In the genomic region with DNA sequence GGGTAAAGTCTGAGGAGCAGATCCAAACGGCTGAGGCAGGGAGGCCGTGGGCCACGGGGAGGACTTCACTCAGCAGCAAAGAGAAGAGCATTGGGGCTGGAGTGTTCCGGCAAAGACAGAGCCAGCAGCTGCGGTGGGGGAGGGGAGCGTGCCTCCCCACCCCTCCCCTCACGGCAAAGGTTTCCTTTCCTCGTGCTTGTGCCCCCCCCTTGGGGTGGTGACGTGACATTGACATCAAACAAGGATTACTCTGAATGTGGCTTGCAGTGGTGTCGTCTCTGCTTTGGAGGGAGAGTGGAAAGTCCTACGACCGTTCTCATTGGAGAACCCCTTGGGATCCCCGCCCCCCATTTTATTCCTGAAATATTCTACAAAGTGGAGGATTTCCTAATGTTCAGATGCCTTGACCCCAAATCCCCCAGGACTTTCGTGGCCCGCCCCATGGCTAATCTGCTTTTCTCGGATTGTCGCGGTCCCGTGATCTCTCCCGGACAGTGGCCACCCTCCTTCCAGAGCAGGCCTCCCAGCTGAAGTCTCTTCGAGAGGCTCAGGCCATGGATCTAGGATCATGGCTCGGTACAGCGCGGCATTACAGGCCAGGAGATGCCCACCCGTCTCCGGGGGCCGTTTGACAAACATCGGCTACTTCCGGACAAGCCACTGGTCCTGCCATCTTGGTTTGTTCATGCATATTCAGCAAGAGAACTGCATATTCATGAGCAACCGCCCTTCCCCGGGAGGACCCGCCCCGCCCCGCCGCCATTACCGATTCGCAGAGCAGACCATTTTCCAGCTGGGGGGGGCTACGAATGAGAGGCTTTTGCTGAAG, we compare ENCODE assay signal across 1 cellular context.
TF ChIP-seq lines count a peak whose summit lies in the region.

No MANE protein-coding gene starts in this region.

TF ChIP-seq in K562, 482 proteins besides CTCF, POLR2A, EP300 and RAD21 (continues in another document):
- no peak for TF ChIP-seq ZNF785 (CRISPR knock-in tag; IDR thresholded peaks at IDR 0.05)
- no peak for TF ChIP-seq MAFG (tag; conservative IDR thresholded peaks at IDR 0.05)
- TF ChIP-seq GATA2 (CRISPR knock-in tag; IDR thresholded peaks at IDR 0.05): no peak
- TF ChIP-seq MXI1 (IDR thresholded peaks at IDR 0.05; ENCODE audit: low read depth, low read length): no peak
- peak in 1 of 2 experiments; percentile 43; a peak in 1 of 4 replicates for TF ChIP-seq HDAC1 (IDR thresholded peaks at IDR 0.05)
- TF ChIP-seq ZNF217 (CRISPR knock-in tag; IDR thresholded peaks at IDR 0.05): no peak
- TF ChIP-seq ZNF707 (CRISPR knock-in tag; conservative IDR thresholded peaks at IDR 0.05): no peak
- TF ChIP-seq CTBP1 (IDR thresholded peaks at IDR 0.05; ENCODE audit: borderline replicate concordance): peak; percentile 62; the same call in 1 of the 2 replicates
- no peak for TF ChIP-seq HNRNPLL (IDR thresholded peaks at IDR 0.05; ENCODE audit: low read depth, low read length, poor library complexity, severe bottlenecking)
- TF ChIP-seq, protein P1, sequence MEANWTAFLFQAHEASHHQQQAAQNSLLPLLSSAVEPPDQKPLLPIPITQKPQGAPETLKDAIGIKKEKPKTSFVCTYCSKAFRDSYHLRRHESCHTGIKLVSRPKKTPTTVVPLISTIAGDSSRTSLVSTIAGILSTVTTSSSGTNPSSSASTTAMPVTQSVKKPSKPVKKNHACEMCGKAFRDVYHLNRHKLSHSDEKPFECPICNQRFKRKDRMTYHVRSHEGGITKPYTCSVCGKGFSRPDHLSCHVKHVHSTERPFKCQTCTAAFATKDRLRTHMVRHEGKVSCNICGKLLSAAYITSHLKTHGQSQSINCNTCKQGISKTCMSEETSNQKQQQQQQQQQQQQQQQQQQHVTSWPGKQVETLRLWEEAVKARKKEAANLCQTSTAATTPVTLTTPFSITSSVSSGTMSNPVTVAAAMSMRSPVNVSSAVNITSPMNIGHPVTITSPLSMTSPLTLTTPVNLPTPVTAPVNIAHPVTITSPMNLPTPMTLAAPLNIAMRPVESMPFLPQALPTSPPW (CRISPR knock-in tag; IDR thresholded peaks at IDR 0.05): peak; percentile 90
- peak; percentile 32 for TF ChIP-seq CBFA2T3 (IDR thresholded peaks at IDR 0.05)
- TF ChIP-seq, protein P2, sequence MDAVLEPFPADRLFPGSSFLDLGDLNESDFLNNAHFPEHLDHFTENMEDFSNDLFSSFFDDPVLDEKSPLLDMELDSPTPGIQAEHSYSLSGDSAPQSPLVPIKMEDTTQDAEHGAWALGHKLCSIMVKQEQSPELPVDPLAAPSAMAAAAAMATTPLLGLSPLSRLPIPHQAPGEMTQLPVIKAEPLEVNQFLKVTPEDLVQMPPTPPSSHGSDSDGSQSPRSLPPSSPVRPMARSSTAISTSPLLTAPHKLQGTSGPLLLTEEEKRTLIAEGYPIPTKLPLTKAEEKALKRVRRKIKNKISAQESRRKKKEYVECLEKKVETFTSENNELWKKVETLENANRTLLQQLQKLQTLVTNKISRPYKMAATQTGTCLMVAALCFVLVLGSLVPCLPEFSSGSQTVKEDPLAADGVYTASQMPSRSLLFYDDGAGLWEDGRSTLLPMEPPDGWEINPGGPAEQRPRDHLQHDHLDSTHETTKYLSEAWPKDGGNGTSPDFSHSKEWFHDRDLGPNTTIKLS (IDR thresholded peaks at IDR 0.05; ENCODE audit: borderline replicate concordance, low read depth): peak; percentile 72
- TF ChIP-seq ZNF165 (CRISPR knock-in tag; IDR thresholded peaks at IDR 0.05; ENCODE audit: borderline replicate concordance): no peak
- TF ChIP-seq ELF1 (tag; IDR thresholded peaks at IDR 0.05): peak; percentile 79
- no peak for TF ChIP-seq ZNF174 (CRISPR knock-in tag; IDR thresholded peaks at IDR 0.05)
- no peak for TF ChIP-seq KLF16 (IDR thresholded peaks at IDR 0.05)
- TF ChIP-seq LARP7 (IDR thresholded peaks at IDR 0.05): no peak
- TF ChIP-seq ARNT (IDR thresholded peaks at IDR 0.05): peak in 1 of 2 experiments; percentile 45; a peak in 1 of 4 replicates
- TF ChIP-seq ZNF124 (CRISPR knock-in tag; IDR thresholded peaks at IDR 0.05): no peak
- peak; percentile 56; the same call in 1 of the 2 replicates for TF ChIP-seq ETV5 (CRISPR knock-in tag; IDR thresholded peaks at IDR 0.05; ENCODE audit: low read depth)
- TF ChIP-seq, protein P3, sequence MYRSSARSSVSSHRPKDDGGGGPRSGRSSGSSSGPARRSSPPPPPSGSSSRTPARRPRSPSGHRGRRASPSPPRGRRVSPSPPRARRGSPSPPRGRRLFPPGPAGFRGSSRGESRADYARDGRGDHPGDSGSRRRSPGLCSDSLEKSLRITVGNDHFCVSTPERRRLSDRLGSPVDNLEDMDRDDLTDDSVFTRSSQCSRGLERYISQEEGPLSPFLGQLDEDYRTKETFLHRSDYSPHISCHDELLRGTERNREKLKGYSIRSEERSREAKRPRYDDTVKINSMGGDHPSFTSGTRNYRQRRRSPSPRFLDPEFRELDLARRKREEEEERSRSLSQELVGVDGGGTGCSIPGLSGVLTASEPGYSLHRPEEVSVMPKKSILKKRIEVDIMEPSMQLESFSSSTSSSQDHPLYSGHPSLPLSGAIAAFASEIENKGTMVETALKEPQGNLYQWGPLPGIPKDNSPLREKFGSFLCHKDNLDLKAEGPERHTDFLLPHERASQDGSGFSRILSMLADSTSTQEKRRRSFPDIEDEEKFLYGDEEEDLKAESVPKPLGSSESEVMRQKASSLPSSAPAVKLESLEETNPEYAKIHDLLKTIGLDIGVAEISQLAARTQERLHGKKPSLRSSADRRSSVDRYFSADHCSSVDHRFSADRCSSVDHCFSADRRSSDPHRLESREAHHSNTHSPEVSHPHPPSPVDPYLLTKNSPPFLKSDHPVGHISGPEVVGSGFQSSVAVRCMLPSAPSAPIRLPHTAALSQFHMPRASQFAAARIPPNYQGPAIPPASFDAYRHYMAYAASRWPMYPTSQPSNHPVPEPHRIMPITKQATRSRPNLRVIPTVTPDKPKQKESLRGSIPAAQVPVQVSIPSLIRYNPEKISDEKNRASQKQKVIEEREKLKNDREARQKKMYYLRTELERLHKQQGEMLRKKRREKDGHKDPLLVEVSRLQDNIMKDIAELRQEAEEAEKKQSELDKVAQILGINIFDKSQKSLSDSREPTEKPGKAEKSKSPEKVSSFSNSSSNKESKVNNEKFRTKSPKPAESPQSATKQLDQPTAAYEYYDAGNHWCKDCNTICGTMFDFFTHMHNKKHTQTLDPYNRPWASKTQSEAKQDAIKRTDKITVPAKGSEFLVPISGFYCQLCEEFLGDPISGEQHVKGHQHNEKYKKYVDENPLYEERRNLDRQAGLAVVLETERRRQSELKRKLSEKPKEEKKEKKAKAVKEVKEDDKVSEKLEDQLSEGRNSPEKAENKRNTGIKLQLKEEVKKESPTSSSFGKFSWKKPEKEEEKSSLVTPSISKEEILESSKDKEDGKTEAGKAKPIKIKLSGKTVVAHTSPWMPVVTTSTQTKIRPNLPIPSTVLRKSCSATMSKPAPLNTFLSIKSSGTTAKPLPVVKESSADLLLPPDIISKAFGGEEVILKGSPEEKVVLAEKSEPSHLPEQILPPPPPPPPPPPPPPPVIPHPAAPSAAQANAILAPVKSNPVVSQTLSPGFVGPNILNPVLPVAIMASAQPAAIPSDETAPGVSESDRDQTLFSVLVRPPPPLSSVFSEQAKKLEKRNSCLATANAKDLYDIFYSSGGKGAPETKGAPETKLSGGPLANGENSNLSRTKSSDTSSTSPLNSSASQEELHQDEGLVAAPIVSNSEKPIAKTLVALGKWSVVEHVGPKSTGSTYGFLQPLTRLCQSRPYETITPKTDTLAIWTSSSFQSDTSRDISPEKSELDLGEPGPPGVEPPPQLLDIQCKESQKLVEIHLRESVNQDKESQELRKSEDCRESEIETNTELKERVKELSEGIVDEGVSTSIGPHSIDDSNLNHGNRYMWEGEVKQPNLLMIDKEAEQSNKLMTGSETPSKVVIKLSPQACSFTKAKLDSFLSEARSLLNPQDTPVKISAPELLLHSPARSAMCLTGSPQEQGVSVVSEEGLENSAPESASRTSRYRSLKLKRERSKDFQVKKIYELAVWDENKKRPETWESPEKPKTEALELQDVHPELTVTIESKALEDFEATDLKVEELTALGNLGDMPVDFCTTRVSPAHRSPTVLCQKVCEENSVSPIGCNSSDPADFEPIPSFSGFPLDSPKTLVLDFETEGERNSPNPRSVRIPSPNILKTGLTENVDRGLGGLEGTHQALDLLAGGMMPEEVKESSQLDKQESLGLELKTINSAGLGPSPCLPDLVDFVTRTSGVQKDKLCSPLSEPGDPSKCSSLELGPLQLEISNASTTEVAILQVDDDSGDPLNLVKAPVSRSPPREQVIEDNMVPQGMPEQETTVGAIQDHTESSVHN (IDR thresholded peaks at IDR 0.05; ENCODE audit: borderline replicate concordance in 1 of 2, low read depth in 1 of 2): no peak
- peak; percentile 33 for TF ChIP-seq TAF1 (IDR thresholded peaks at IDR 0.05; ENCODE audit: control insufficient read depth, extremely low read depth, insufficient read depth, low read length, severe bottlenecking)
- TF ChIP-seq ZNF696 (CRISPR knock-in tag; conservative IDR thresholded peaks at IDR 0.05): no peak
- TF ChIP-seq, protein P4, sequence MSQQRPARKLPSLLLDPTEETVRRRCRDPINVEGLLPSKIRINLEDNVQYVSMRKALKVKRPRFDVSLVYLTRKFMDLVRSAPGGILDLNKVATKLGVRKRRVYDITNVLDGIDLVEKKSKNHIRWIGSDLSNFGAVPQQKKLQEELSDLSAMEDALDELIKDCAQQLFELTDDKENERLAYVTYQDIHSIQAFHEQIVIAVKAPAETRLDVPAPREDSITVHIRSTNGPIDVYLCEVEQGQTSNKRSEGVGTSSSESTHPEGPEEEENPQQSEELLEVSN (IDR thresholded peaks at IDR 0.05; ENCODE audit: borderline replicate concordance in 1 of 2, extremely low read depth in 1 of 2, insufficient read depth in 1 of 2, insufficient read length in 1 of 2, low read depth in 1 of 2, low read length in 1 of 2, poor library complexity in 1 of 2, severe bottlenecking in 1 of 2): peak; percentile 56 to 79
- no peak for TF ChIP-seq HDGF (IDR thresholded peaks at IDR 0.05)
- no peak for TF ChIP-seq ZNF79 (CRISPR knock-in tag; IDR thresholded peaks at IDR 0.05; ENCODE audit: low read depth)
- no peak for TF ChIP-seq ZNF445 (CRISPR knock-in tag; IDR thresholded peaks at IDR 0.05; ENCODE audit: low read depth)
- TF ChIP-seq, protein P5, sequence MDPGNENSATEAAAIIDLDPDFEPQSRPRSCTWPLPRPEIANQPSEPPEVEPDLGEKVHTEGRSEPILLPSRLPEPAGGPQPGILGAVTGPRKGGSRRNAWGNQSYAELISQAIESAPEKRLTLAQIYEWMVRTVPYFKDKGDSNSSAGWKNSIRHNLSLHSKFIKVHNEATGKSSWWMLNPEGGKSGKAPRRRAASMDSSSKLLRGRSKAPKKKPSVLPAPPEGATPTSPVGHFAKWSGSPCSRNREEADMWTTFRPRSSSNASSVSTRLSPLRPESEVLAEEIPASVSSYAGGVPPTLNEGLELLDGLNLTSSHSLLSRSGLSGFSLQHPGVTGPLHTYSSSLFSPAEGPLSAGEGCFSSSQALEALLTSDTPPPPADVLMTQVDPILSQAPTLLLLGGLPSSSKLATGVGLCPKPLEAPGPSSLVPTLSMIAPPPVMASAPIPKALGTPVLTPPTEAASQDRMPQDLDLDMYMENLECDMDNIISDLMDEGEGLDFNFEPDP (CRISPR knock-in tag; IDR thresholded peaks at IDR 0.05): no peak
- TF ChIP-seq SUPT5H (IDR thresholded peaks at IDR 0.05): peak; percentile 35; the same call in 1 of the 2 replicates
- TF ChIP-seq, protein P6, sequence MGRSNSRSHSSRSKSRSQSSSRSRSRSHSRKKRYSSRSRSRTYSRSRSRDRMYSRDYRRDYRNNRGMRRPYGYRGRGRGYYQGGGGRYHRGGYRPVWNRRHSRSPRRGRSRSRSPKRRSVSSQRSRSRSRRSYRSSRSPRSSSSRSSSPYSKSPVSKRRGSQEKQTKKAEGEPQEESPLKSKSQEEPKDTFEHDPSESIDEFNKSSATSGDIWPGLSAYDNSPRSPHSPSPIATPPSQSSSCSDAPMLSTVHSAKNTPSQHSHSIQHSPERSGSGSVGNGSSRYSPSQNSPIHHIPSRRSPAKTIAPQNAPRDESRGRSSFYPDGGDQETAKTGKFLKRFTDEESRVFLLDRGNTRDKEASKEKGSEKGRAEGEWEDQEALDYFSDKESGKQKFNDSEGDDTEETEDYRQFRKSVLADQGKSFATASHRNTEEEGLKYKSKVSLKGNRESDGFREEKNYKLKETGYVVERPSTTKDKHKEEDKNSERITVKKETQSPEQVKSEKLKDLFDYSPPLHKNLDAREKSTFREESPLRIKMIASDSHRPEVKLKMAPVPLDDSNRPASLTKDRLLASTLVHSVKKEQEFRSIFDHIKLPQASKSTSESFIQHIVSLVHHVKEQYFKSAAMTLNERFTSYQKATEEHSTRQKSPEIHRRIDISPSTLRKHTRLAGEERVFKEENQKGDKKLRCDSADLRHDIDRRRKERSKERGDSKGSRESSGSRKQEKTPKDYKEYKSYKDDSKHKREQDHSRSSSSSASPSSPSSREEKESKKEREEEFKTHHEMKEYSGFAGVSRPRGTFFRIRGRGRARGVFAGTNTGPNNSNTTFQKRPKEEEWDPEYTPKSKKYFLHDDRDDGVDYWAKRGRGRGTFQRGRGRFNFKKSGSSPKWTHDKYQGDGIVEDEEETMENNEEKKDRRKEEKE (IDR thresholded peaks at IDR 0.05; ENCODE audit: borderline replicate concordance in 1 of 2, control insufficient read depth in 1 of 2, low read depth in 2 of 2, low read length in 1 of 2): no peak
- TF ChIP-seq ERF (CRISPR knock-in tag; IDR thresholded peaks at IDR 0.05): 0 out of 2 replicates have a peak, but pooled peaks have one; percentile 30
- peak; percentile 96 for TF ChIP-seq CREM (IDR thresholded peaks at IDR 0.05; ENCODE audit: low read depth)
- TF ChIP-seq POLR2B (IDR thresholded peaks at IDR 0.05; ENCODE audit: low read depth, partially characterized antibody): no peak
- TF ChIP-seq, protein P7, sequence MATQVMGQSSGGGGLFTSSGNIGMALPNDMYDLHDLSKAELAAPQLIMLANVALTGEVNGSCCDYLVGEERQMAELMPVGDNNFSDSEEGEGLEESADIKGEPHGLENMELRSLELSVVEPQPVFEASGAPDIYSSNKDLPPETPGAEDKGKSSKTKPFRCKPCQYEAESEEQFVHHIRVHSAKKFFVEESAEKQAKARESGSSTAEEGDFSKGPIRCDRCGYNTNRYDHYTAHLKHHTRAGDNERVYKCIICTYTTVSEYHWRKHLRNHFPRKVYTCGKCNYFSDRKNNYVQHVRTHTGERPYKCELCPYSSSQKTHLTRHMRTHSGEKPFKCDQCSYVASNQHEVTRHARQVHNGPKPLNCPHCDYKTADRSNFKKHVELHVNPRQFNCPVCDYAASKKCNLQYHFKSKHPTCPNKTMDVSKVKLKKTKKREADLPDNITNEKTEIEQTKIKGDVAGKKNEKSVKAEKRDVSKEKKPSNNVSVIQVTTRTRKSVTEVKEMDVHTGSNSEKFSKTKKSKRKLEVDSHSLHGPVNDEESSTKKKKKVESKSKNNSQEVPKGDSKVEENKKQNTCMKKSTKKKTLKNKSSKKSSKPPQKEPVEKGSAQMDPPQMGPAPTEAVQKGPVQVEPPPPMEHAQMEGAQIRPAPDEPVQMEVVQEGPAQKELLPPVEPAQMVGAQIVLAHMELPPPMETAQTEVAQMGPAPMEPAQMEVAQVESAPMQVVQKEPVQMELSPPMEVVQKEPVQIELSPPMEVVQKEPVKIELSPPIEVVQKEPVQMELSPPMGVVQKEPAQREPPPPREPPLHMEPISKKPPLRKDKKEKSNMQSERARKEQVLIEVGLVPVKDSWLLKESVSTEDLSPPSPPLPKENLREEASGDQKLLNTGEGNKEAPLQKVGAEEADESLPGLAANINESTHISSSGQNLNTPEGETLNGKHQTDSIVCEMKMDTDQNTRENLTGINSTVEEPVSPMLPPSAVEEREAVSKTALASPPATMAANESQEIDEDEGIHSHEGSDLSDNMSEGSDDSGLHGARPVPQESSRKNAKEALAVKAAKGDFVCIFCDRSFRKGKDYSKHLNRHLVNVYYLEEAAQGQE (CRISPR knock-in tag; IDR thresholded peaks at IDR 0.05; ENCODE audit: low read depth): 0 out of 2 replicates have a peak, but pooled peaks have one; percentile 15
- TF ChIP-seq HCFC1 (IDR thresholded peaks at IDR 0.05; ENCODE audit: low read depth, low read length): no peak
- TF ChIP-seq YY1 (IDR thresholded peaks at IDR 0.05; ENCODE audit: borderline replicate concordance in 1 of 3, control insufficient read depth in 1 of 3, extremely low read depth in 1 of 3, insufficient read depth in 3 of 3, insufficient read length in 1 of 3, insufficient replicate concordance in 2 of 3, low read depth in 1 of 3, low read length in 2 of 3): peak; percentile 61 to 92 (median 87)
